ENCODE assay signal across 19 cellular contexts in the genomic region with DNA sequence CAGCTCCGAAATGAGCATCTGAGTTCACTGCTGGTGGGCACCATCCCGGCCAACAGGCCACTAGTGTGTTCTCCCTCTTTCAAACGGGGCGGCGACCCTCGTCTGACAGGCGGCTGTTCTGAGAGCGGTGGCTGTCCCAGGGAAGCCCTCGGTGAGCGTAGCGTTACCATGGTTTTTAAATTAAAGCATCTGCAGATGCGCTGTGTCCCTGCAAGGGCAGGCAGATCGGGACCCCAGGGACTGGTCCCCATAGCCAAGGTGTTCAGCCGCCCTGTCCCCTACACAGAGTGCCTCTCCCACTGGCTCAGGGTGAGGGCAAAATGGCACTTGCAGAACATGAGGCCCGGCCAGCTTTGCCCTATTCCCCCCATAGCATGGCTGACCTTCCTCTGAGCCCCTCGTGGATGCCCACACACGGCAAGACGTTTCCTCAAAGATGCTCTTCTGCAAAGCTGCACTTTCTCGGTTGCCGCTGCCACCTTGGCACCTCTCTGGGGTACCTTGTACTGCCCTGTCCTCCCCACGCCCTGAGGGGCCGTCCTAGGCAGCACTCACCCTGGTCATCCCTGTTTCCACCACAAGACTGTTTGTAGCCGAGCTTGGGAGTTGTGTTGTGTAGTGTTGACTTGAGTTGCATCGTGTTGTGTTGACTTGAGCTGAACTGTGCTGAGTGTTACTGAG. TPM values are rescaled to one million over a fixed set of nuclear protein-coding genes. Genes with fewer than 3 reads are reported as not detected.
A peak's percentile ranks its signal among the peaks of the same experiment; 100 is the strongest.
DNase-seq lines count a peak whose midpoint lies in the region; ATAC-seq, FAIRE-seq and TF ChIP-seq lines count a peak whose summit lies in the region.
"Had no signal": no experiment of that assay in that cellular context is flagged by ENCODE, and none has a peak within 500 bp of the region (broad histone marks: within the 10 kb centered on the region; RNA-seq: fewer than 3 reads in every experiment).

No MANE protein-coding gene starts in this region.

- H3K27me3 ChIP-seq in astrocyte (ENCODE audit: insufficient read depth, low read length), result peaks cover 12% of the 10 kb centered on the region
- H3K27me3 ChIP-seq in spleen (replicated peaks in 1 of 7), result no peaks in the 10 kb centered on the region
- H3K27me3 ChIP-seq: Peyer's patch had no signal

- no peak overlapping the region for H3K9ac ChIP-seq in astrocyte (ENCODE audit: low read length)

- no peak for TF ChIP-seq CTCF in astrocyte (IDR thresholded peaks at IDR 0.05; ENCODE audit: insufficient read depth, low read depth, low read length)
- TF ChIP-seq CTCF in mucosa of descending colon (IDR thresholded peaks at IDR 0.05), result no peak
- TF ChIP-seq CTCF in spleen (IDR thresholded peaks at IDR 0.05 in 8 of 11, conservative IDR thresholded peaks at IDR 0.05 in 3 of 11), result no peak

- peaks cover 2% of the 10 kb centered on the region for H3K36me3 Mint-ChIP-seq in astrocyte (ENCODE audit: low read depth, unreplicated experiment)

- 92 to 95% (median 93%) methylated on average over 20 to 24 of the region's 24 CpGs for WGBS in spleen, 5 donors

- H3K4me3 Mint-ChIP-seq in astrocyte (ENCODE audit: unreplicated experiment), result no peak overlapping the region
- H3K4me3 Mint-ChIP-seq: CD4-positive, alpha-beta T cell had no signal

- peaks cover 28% of the 10 kb centered on the region for H3K27me3 Mint-ChIP-seq in astrocyte (ENCODE audit: low read depth, unreplicated experiment)
- H3K27me3 Mint-ChIP-seq: CD4-positive, alpha-beta T cell had no signal

- H3K4me2 ChIP-seq in astrocyte (ENCODE audit: low read length), result peak overlapping the region; percentile 15

- H3K27ac ChIP-seq in astrocyte (ENCODE audit: low read depth, low read length), result no peak overlapping the region
- H3K27ac ChIP-seq in spleen, result no peak overlapping the region
- H3K27ac ChIP-seq: Peyer's patch had no signal

- H3K4me1 ChIP-seq in astrocyte (ENCODE audit: insufficient read depth, low read length) (peaks cover 17% of the 10 kb centered on the region), mucosa of descending colon (ENCODE audit: low read depth) (no peaks in the 10 kb centered on the region), spleen (no peaks in the 10 kb centered on the region)
- H3K4me1 ChIP-seq: Peyer's patch had no signal

- FAIRE-seq in astrocyte (lab: Jason Lieb, UNC), result no peak
- FAIRE-seq: D721Med, H54 had no signal

- no peaks in the 10 kb centered on the region for H3K79me2 ChIP-seq in astrocyte (ENCODE audit: insufficient read depth, low read length)

- H3K27ac Mint-ChIP-seq in astrocyte (ENCODE audit: unreplicated experiment), result no peak overlapping the region
- H3K27ac Mint-ChIP-seq: CD4-positive, alpha-beta T cell had no signal

- peaks cover 6% of the 10 kb centered on the region for H3K9me3 Mint-ChIP-seq in astrocyte (ENCODE audit: unreplicated experiment)

- H3K4me1 Mint-ChIP-seq in astrocyte (ENCODE audit: low read depth, unreplicated experiment), result peaks cover 13% of the 10 kb centered on the region

- H3K9me3 ChIP-seq in astrocyte (ENCODE audit: insufficient read depth, low read depth, low read length), result peaks cover 2% of the 10 kb centered on the region
- no peaks in the 10 kb centered on the region for H3K9me3 ChIP-seq in mucosa of descending colon
- H3K9me3 ChIP-seq in spleen, result peaks cover 0 to 13% (median 2%) of the 10 kb centered on the region in 8 donors
- H3K9me3 ChIP-seq: Peyer's patch had no signal

- H4K20me1 ChIP-seq in astrocyte (ENCODE audit: insufficient read depth, low read length), result no peaks in the 10 kb centered on the region

- no peak for TF ChIP-seq POLR2A in spleen (IDR thresholded peaks at IDR 0.05)

- no peak overlapping the region for H2AFZ ChIP-seq in astrocyte (ENCODE audit: low read depth, low read length)

- no peaks in the 10 kb centered on the region for H3K36me3 ChIP-seq in astrocyte (ENCODE audit: insufficient read depth, low read length)
- no peaks in the 10 kb centered on the region for H3K36me3 ChIP-seq in mucosa of descending colon (ENCODE audit: low read depth)
- H3K36me3 ChIP-seq in spleen, result no peaks in the 10 kb centered on the region
- H3K36me3 ChIP-seq: Peyer's patch had no signal

- H3K4me3 ChIP-seq in astrocyte (ENCODE audit: insufficient read depth, low read depth, low read length) (no peak overlapping the region), mucosa of descending colon (no peak overlapping the region), spleen (no peak overlapping the region)
- H3K4me3 ChIP-seq: Peyer's patch had no signal

- DNase-seq in Right ventricle myocardium inferior (ENCODE audit: missing footprints) (peak; percentile 57), left ventricle myocardium superior (no peak), astrocyte (ENCODE audit: low read depth) (no peak), mucosa of descending colon (peak in 2 of 3 donors; percentile 7 to 32), spleen (peak; percentile 61), nucleus accumbens (lab: John Stamatoyannopoulos, UW) (no peak), CD1c-positive myeloid dendritic cell (ENCODE audit: extremely low spot score) (no peak)
- DNase-seq: AML-193, Kasumi-1, NCI-H1105 treated with DMSO at 0.1 percent for 48 hours, NCI-H1930, NCI-H510A, NCI-H82, SIG-M5 had no signal

- ATAC-seq in Right ventricle myocardium inferior, result no peak
- ATAC-seq in left ventricle myocardium superior, result no peak
- no peak for ATAC-seq in mucosa of descending colon
- ATAC-seq in GM19351 (IDR thresholded peaks at IDR 0.05; ENCODE audit: unreplicated experiment), result no peak

- intact Hi-C loops in Right ventricle myocardium inferior (cut with DNase I) (no loop called here), left ventricle myocardium superior (cut with micrococcal nuclease) (no loop called here), mucosa of descending colon (cut with DNase I, micrococcal nuclease) (no loop called here), spleen (cut with DNase I; ENCODE audit: low total_unique reads) (no loop called here)

RNA-seq across cellular contexts. Expression of a gene that starts 51.9 kb away (rescaled TPM):
- 0.32 TPM for total RNA-seq in Right ventricle myocardium inferior
- total RNA-seq in left ventricle myocardium superior, result 0.35 TPM
- total RNA-seq in astrocyte, result 2.5 TPM in 2 replicates
- total RNA-seq in mucosa of descending colon, result 1 to 10 TPM; 1.5 to 1.7 (median 1.7) TPM
- 1 to 10 TPM in 6 of 7 donors, under 1 TPM in 1; 0.87 to 3.1 (median 2.1) TPM for total RNA-seq in spleen
- polyA plus RNA-seq in spleen, result under 1 TPM; 0.02 to 0.16 (median 0.02) TPM

Comparison
In these comparisons a context has a peak if more than half of its experiments do, and no peak if none do; other contexts are left out.
1. DNase-seq: peak in Right ventricle myocardium inferior (single experiment), mucosa of descending colon (2 of 3) and spleen (single experiment); none in left ventricle myocardium superior (single experiment), astrocyte (single experiment), nucleus accumbens (0 of 56) and CD1c-positive myeloid dendritic cell (single experiment).